In genomic region chr19:36140289-36141038, GRCh38 we compare ENCODE assay signal across 1 cellular context.
TF ChIP-seq lines count a peak whose summit lies in the region.

No MANE protein-coding gene starts in this region.

TF ChIP-seq in HepG2, 621 proteins besides CTCF, POLR2A, EP300 and RAD21 (continues in another document):
- TF ChIP-seq E2F2 (CRISPR knock-in tag; IDR thresholded peaks at IDR 0.05; ENCODE audit: borderline replicate concordance) (0 out of 2 replicates have a peak, but pooled peaks have one; percentile 31), ZNF790 (CRISPR knock-in tag; IDR thresholded peaks at IDR 0.05; ENCODE audit: borderline replicate concordance) (peak; percentile 32; the same call in 1 of the 2 replicates), ZKSCAN8 (CRISPR knock-in tag; IDR thresholded peaks at IDR 0.05; ENCODE audit: borderline replicate concordance) (no peak), TGIF2 (CRISPR knock-in tag; IDR thresholded peaks at IDR 0.05) (peak; percentile 20), ZNF782 (CRISPR knock-in tag; IDR thresholded peaks at IDR 0.05; ENCODE audit: borderline replicate concordance) (no peak), NR2F6 (IDR thresholded peaks at IDR 0.05) (no peak), NR2F6 (CRISPR knock-in tag; IDR thresholded peaks at IDR 0.05) (no peak), ZNF563 (CRISPR knock-in tag; IDR thresholded peaks at IDR 0.05) (0 out of 2 replicates have a peak, but pooled peaks have one; percentile 15), KDM5A (IDR thresholded peaks at IDR 0.05; ENCODE audit: borderline replicate concordance, low read length) (peak; percentile 38; the same call in 1 of the 2 replicates), SOX5 (CRISPR knock-in tag; IDR thresholded peaks at IDR 0.05; ENCODE audit: borderline replicate concordance) (no peak), GABPA (IDR thresholded peaks at IDR 0.05; ENCODE audit: low read depth, low read length) (peak; percentile 31), GABPA (CRISPR knock-in tag; IDR thresholded peaks at IDR 0.05; ENCODE audit: low read depth) (peak; percentile 80), ASH2L (IDR thresholded peaks at IDR 0.05; ENCODE audit: insufficient read length, low read depth, low read length) (peak; percentile 7), ZXDC (CRISPR knock-in tag; IDR thresholded peaks at IDR 0.05) (0 out of 2 replicates have a peak, but pooled peaks have one; percentile 31), ZNF274 (CRISPR knock-in tag; IDR thresholded peaks at IDR 0.05) (0 out of 2 replicates have a peak, but pooled peaks have one; percentile 19), ARNT2 (CRISPR knock-in tag; IDR thresholded peaks at IDR 0.05; ENCODE audit: low read depth) (0 out of 2 replicates have a peak, but pooled peaks have one; percentile 4), ZNF746 (CRISPR knock-in tag; IDR thresholded peaks at IDR 0.05) (0 out of 2 replicates have a peak, but pooled peaks have one; percentile 8), SAP130 (CRISPR knock-in tag; IDR thresholded peaks at IDR 0.05; ENCODE audit: low read depth) (peak; percentile 22), PATZ1 (CRISPR knock-in tag; IDR thresholded peaks at IDR 0.05) (peak; percentile 66; the same call in 1 of the 2 replicates), PAXIP1 (CRISPR knock-in tag; conservative IDR thresholded peaks at IDR 0.05) (no peak), ZNF235 (CRISPR knock-in tag; IDR thresholded peaks at IDR 0.05; ENCODE audit: borderline replicate concordance) (0 out of 2 replicates have a peak, but pooled peaks have one; percentile 20), ZNF772 (CRISPR knock-in tag; IDR thresholded peaks at IDR 0.05) (peak; percentile 48; the same call in 1 of the 2 replicates), HOXA3 (CRISPR knock-in tag; IDR thresholded peaks at IDR 0.05) (peak; percentile 30; the same call in 1 of the 2 replicates), PTBP1 (IDR thresholded peaks at IDR 0.05; ENCODE audit: low read depth, low read length, poor library complexity, severe bottlenecking) (peak; percentile 45), GABPB1 (CRISPR knock-in tag; IDR thresholded peaks at IDR 0.05) (peak; percentile 69), ZNF747 (CRISPR knock-in tag; IDR thresholded peaks at IDR 0.05; ENCODE audit: borderline replicate concordance) (0 out of 2 replicates have a peak, but pooled peaks have one; percentile 30), GFI1 (CRISPR knock-in tag; IDR thresholded peaks at IDR 0.05; ENCODE audit: borderline replicate concordance) (0 out of 2 replicates have a peak, but pooled peaks have one; percentile 16), TCF12 (IDR thresholded peaks at IDR 0.05) (no peak), TCF12 (CRISPR knock-in tag; IDR thresholded peaks at IDR 0.05) (peak; percentile 12; the same call in 1 of the 2 replicates), ZNF30 (CRISPR knock-in tag; IDR thresholded peaks at IDR 0.05) (no peak), ZNF709 (CRISPR knock-in tag; IDR thresholded peaks at IDR 0.05) (peak; percentile 72; the same call in 1 of the 2 replicates), ZNF773 (CRISPR knock-in tag; IDR thresholded peaks at IDR 0.05; ENCODE audit: borderline replicate concordance) (0 out of 2 replicates have a peak, but pooled peaks have one; percentile 40), POLR2G (IDR thresholded peaks at IDR 0.05; ENCODE audit: low read depth, low read length) (0 out of 2 replicates have a peak, but pooled peaks have one; percentile 4), TFAP4 (IDR thresholded peaks at IDR 0.05; ENCODE audit: borderline replicate concordance, low read depth) (peak; percentile 90), ZBTB14 (CRISPR knock-in tag; IDR thresholded peaks at IDR 0.05) (no peak), YY1 (IDR thresholded peaks at IDR 0.05; ENCODE audit: insufficient read depth, insufficient replicate concordance, low read depth, low read length) (peak; percentile 59), ZNF510 (CRISPR knock-in tag; IDR thresholded peaks at IDR 0.05; ENCODE audit: low read depth) (no peak), HBP1 (CRISPR knock-in tag; IDR thresholded peaks at IDR 0.05; ENCODE audit: low read depth) (peak; percentile 14; the same call in 1 of the 2 replicates), BCL3 (CRISPR knock-in tag; IDR thresholded peaks at IDR 0.05) (0 out of 2 replicates have a peak, but pooled peaks have one; percentile 11), ZNF513 (CRISPR knock-in tag; conservative IDR thresholded peaks at IDR 0.05) (no peak), ZNF431 (CRISPR knock-in tag; IDR thresholded peaks at IDR 0.05; ENCODE audit: borderline replicate concordance, low read depth) (0 out of 2 replicates have a peak, but pooled peaks have one; percentile 2), ZNF264 (CRISPR knock-in tag; IDR thresholded peaks at IDR 0.05) (no peak), ZNF275 (CRISPR knock-in tag; IDR thresholded peaks at IDR 0.05; ENCODE audit: borderline replicate concordance) (peak; percentile 14; the same call in 1 of the 2 replicates)
